9 cellular contexts compared by ENCODE assay signal in the genomic region with DNA sequence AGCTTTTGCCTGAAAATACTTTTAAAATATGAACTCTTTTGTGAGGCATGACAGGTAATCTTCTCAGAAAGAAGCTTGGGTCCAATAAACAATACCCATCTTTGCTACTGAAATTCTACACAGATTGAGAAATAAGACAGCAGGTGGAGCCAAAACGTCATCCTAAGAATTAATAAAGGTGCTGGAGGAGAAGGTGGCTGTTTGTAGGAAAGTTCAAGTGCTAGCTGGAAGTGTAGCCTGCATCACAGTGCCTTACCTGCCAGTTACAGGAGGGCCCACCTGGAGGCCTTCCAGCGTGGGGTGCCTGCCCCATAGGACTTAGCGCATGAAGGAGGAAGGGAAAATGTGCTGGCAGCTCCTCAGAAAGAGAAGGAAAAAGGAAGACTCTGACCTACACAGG.
A peak's percentile ranks its signal among the peaks of the same experiment; 100 is the strongest.
DNase-seq lines count a peak whose midpoint lies in the region; ATAC-seq and TF ChIP-seq lines count a peak whose summit lies in the region.
"Had no signal": no experiment of that assay in that cellular context is flagged by ENCODE, and none has a peak within 500 bp of the region (broad histone marks: within the 10 kb centered on the region; RNA-seq: fewer than 3 reads in every experiment).

No MANE protein-coding gene starts in this region.

- BruUV-seq in IMR-90 (replicated peaks; lab: Mats Ljungman, UMichigan) = no TSS peak

- TF ChIP-seq CTCF in IMR-90 (conservative IDR thresholded peaks at IDR 0.05; ENCODE audit: low read depth, low read length) = 0 out of 2 replicates have a peak, but pooled peaks have one; percentile 11
- TF ChIP-seq CTCF in activated CD8-positive, alpha-beta T cell treated with anti-CD3 and anti-CD28 coated beads for 36 hours (IDR thresholded peaks at IDR 0.05) = peak; percentile 32

- no peak overlapping the region for H3K4me3 Mint-ChIP-seq in activated CD8-positive, alpha-beta T cell treated with anti-CD3 and anti-CD28 coated beads for 36 hours
- H3K4me3 Mint-ChIP-seq in activated CD4-positive, alpha-beta T cell treated with anti-CD3 and anti-CD28 coated beads for 36 hours = no peak overlapping the region

- no peak overlapping the region for H3K27ac ChIP-seq in IMR-90 (ENCODE audit: insufficient read depth, low read length)

- H4K20me1 ChIP-seq in IMR-90 (ENCODE audit: insufficient read depth, low read length) = no peaks in the 10 kb centered on the region; the same call in 1 of the 2 replicates

- no peaks in the 10 kb centered on the region for H3K9me3 Mint-ChIP-seq in activated CD8-positive, alpha-beta T cell treated with anti-CD3 and anti-CD28 coated beads for 36 hours
- no peaks in the 10 kb centered on the region for H3K9me3 Mint-ChIP-seq in activated CD4-positive, alpha-beta T cell treated with anti-CD3 and anti-CD28 coated beads for 36 hours (ENCODE audit: low read depth)

- H3K27ac Mint-ChIP-seq in activated CD8-positive, alpha-beta T cell treated with anti-CD3 and anti-CD28 coated beads for 36 hours = peak overlapping the region; percentile 26
- H3K27ac Mint-ChIP-seq in activated CD4-positive, alpha-beta T cell treated with anti-CD3 and anti-CD28 coated beads for 36 hours = no peak overlapping the region

- no peak overlapping the region for H2BK120ac ChIP-seq in IMR-90 (ENCODE audit: low read depth, low read length)

- no peaks in the 10 kb centered on the region for H3K27me3 ChIP-seq in IMR-90 (ENCODE audit: control insufficient read depth, insufficient read depth, low read length)

- no peak overlapping the region for H4K5ac ChIP-seq in IMR-90 (ENCODE audit: low read depth, low read length)

- no peak overlapping the region for H3K56ac ChIP-seq in IMR-90 (ENCODE audit: extremely low read depth, insufficient read depth, low read length)

- H2AK5ac ChIP-seq in IMR-90 (ENCODE audit: low read depth, low read length) = no peak overlapping the region

- H3K4me1 Mint-ChIP-seq in activated CD8-positive, alpha-beta T cell treated with anti-CD3 and anti-CD28 coated beads for 36 hours (ENCODE audit: low read depth) = peaks cover 5% of the 10 kb centered on the region
- H3K4me1 Mint-ChIP-seq in activated CD4-positive, alpha-beta T cell treated with anti-CD3 and anti-CD28 coated beads for 36 hours = no peaks in the 10 kb centered on the region

- no peak overlapping the region for H3K9ac ChIP-seq in IMR-90 (ENCODE audit: low read depth, low read length)

- H3K36me3 ChIP-seq in IMR-90 (ENCODE audit: control insufficient read depth, insufficient read depth, low read length) = peaks cover 36% of the 10 kb centered on the region

- H3K4me1 ChIP-seq in IMR-90 (ENCODE audit: control insufficient read depth, insufficient read depth, low read length) = peaks cover under 1% of the 10 kb centered on the region

- H3K23ac ChIP-seq in IMR-90 (ENCODE audit: low read depth, low read length) = no peak overlapping the region

- dilution Hi-C loops in IMR-90 (cut with HindIII; ENCODE audit: low sequenced_read_pairs, unreplicated experiment) = no loop called here

- no peak overlapping the region for H4K8ac ChIP-seq in IMR-90 (ENCODE audit: low read depth in 2 of 2, low read length in 2 of 2)

- intact Hi-C loops in IMR-90 (cut with micrococcal nuclease) = no loop called here
- intact Hi-C loops in activated CD8-positive, alpha-beta T cell treated with anti-CD3 and anti-CD28 coated beads for 36 hours (cut with micrococcal nuclease) = no loop called here
- intact Hi-C loops in activated CD4-positive, alpha-beta T cell treated with anti-CD3 and anti-CD28 coated beads for 36 hours (cut with DNase I, micrococcal nuclease) = loop anchor here in 1 of 2 experiments (5.0 kb wide), 1 partner anchor 476 kb away; no protein-coding TSS in a partner anchor

- H2BK20ac ChIP-seq in IMR-90 (ENCODE audit: low read depth, low read length) = no peak overlapping the region

- peaks cover 32% of the 10 kb centered on the region for H3K36me3 Mint-ChIP-seq in activated CD8-positive, alpha-beta T cell treated with anti-CD3 and anti-CD28 coated beads for 36 hours (ENCODE audit: low read depth)
- H3K36me3 Mint-ChIP-seq in activated CD4-positive, alpha-beta T cell treated with anti-CD3 and anti-CD28 coated beads for 36 hours (ENCODE audit: low read depth) = peaks cover 43% of the 10 kb centered on the region

- no peak overlapping the region for H3K18ac ChIP-seq in IMR-90 (ENCODE audit: low read depth, low read length)

- no peak for TF ChIP-seq POLR2A in IMR-90 (IDR thresholded peaks at IDR 0.05; ENCODE audit: low read depth, low read length)

- H3K27me3 Mint-ChIP-seq in activated CD8-positive, alpha-beta T cell treated with anti-CD3 and anti-CD28 coated beads for 36 hours = no peaks in the 10 kb centered on the region
- no peaks in the 10 kb centered on the region for H3K27me3 Mint-ChIP-seq in activated CD4-positive, alpha-beta T cell treated with anti-CD3 and anti-CD28 coated beads for 36 hours

- in situ Hi-C loops in IMR-90 (cut with MboI; ENCODE audit: low sequenced_read_pairs) = no loop called here

- H3K9me3 ChIP-seq in IMR-90 (ENCODE audit: control insufficient read depth, insufficient read depth, low read length) = no peaks in the 10 kb centered on the region

- H2BK5ac ChIP-seq in IMR-90 (ENCODE audit: low read depth, low read length, poor library complexity, severe bottlenecking) = no peak overlapping the region

- H2AFZ ChIP-seq in IMR-90 (replicated peaks; ENCODE audit: low read length, poor library complexity) = no peak overlapping the region

- no peak overlapping the region for H3K14ac ChIP-seq in IMR-90 (replicated peaks; ENCODE audit: low read depth, low read length)

- DNase-seq in DMS 273 (lab: John Stamatoyannopoulos, UW; ENCODE audit: unreplicated experiment) = peak; percentile 38
- no peak for DNase-seq in DMS 273 treated with DMSO at 0.1 percent for 48 hours (lab: John Stamatoyannopoulos, UW)
- DNase-seq in IMR-90 = no peak
- DNase-seq in activated CD8-positive, alpha-beta T cell treated with anti-CD3 and anti-CD28 coated beads for 36 hours = no peak
- peak; percentile 57 for DNase-seq in kidney tubule cell (ENCODE audit: low spot score)
- DNase-seq in activated CD4-positive, alpha-beta T cell treated with anti-CD3 and anti-CD28 coated beads for 36 hours = no peak
- DNase-seq in hepatic stellate cell (ENCODE audit: low spot score) = no peak
- DNase-seq: activated T-cell treated with anti-CD3 and anti-CD28 coated beads, Interleukin-2, amount 50 U/mL, for 48 hours had no signal

- no peak overlapping the region for H3K4ac ChIP-seq in IMR-90 (ENCODE audit: low read depth, low read length)

- CTCF ChIA-PET in IMR-90 (lab: Yijun Ruan, JAX) = interaction anchor here (0.7 kb wide), 1 partner anchor 40 kb away, joined by 3 read pairs; no protein-coding TSS in a partner anchor
- CTCF ChIA-PET in activated CD8-positive, alpha-beta T cell treated with anti-CD3 and anti-CD28 coated beads for 36 hours (lab: Charles Lee) = interaction anchor here (0.7 to 1.5 kb wide), 7 partner anchors 9 to 477 kb away, joined by 3 to 6 read pairs (median 3); no protein-coding TSS in a partner anchor
- CTCF ChIA-PET in activated CD4-positive, alpha-beta T cell treated with anti-CD3 and anti-CD28 coated beads for 36 hours (lab: Charles Lee) = interaction anchor here (0.6 to 1.6 kb wide), 6 partner anchors 10 to 397 kb away, joined by 3 to 5 read pairs (median 3); no protein-coding TSS in a partner anchor

- no peak overlapping the region for H3K4me2 ChIP-seq in IMR-90 (ENCODE audit: low read depth, low read length)

- H2BK15ac ChIP-seq in IMR-90 (ENCODE audit: low read depth, low read length) = no peak overlapping the region

- no peaks in the 10 kb centered on the region; the same call in 1 of the 2 replicates for H3K9me1 ChIP-seq in IMR-90 (ENCODE audit: insufficient read depth, low read length)

- WGBS in IMR-90 (ENCODE audit: extremely low coverage in 2 of 2, insufficient read length in 1 of 2), 2 experiments = 50% methylated on average over 1 of the region's 3 CpGs; no CpG with 5 or more reads in 1 of the 2 experiments

- TF ChIP-seq RAD21 in IMR-90 (IDR thresholded peaks at IDR 0.05; ENCODE audit: low read length) = no peak

- H3K79me1 ChIP-seq in IMR-90 (ENCODE audit: low read depth in 1 of 2, low read length in 2 of 2) = peaks cover 10 to 13% of the 10 kb centered on the region in 2 experiments

- peak overlapping the region; percentile 15 for H2AK9ac ChIP-seq in IMR-90 (replicated peaks; ENCODE audit: low read depth, low read length, poor library complexity)

- H3K4me3 ChIP-seq in IMR-90 (ENCODE audit: insufficient read depth, low read depth, low read length) = no peak overlapping the region

- H4K91ac ChIP-seq in IMR-90 (ENCODE audit: insufficient read depth, low read depth, low read length) = no peak overlapping the region

- POLR2A ChIA-PET in IMR-90 (lab: Charles Lee; ENCODE audit: unreplicated experiment) = no interaction called here
- POLR2A ChIA-PET in activated CD8-positive, alpha-beta T cell treated with anti-CD3 and anti-CD28 coated beads for 36 hours (lab: Charles Lee) = no interaction called here
- POLR2A ChIA-PET in activated CD4-positive, alpha-beta T cell treated with anti-CD3 and anti-CD28 coated beads for 36 hours (lab: Charles Lee) = no interaction called here

- ATAC-seq in IMR-90 (ENCODE audit: low read depth) (no peak), GM21737 (IDR thresholded peaks at IDR 0.05; ENCODE audit: unreplicated experiment) (no peak)
- ATAC-seq in activated CD8-positive, alpha-beta T cell treated with anti-CD3 and anti-CD28 coated beads for 36 hours = peak; percentile 13
- ATAC-seq in activated CD4-positive, alpha-beta T cell treated with anti-CD3 and anti-CD28 coated beads for 36 hours = no peak

TF ChIP-seq in IMR-90, 13 proteins besides CTCF, POLR2A, EP300 and RAD21 (continues in another document):
- TF ChIP-seq BHLHE40 (IDR thresholded peaks at IDR 0.05; ENCODE audit: low read depth, low read length) (no peak), FOS (IDR thresholded peaks at IDR 0.05; ENCODE audit: low read depth, low read length) (no peak), MAFK (IDR thresholded peaks at IDR 0.05; ENCODE audit: low read depth, low read length) (no peak), RFX5 (IDR thresholded peaks at IDR 0.05; ENCODE audit: low read depth, low read length) (no peak)
- TF ChIP-seq, protein P1, sequence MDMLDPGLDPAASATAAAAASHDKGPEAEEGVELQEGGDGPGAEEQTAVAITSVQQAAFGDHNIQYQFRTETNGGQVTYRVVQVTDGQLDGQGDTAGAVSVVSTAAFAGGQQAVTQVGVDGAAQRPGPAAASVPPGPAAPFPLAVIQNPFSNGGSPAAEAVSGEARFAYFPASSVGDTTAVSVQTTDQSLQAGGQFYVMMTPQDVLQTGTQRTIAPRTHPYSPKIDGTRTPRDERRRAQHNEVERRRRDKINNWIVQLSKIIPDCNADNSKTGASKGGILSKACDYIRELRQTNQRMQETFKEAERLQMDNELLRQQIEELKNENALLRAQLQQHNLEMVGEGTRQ (IDR thresholded peaks at IDR 0.05; ENCODE audit: low read depth, low read length) = no peak

Comparison
In these comparisons a context has a peak if more than half of its experiments do, and no peak if none do; other contexts are left out.
1. DNase-seq: peak in DMS 273 (single experiment) and kidney tubule cell (single experiment); none in DMS 273 treated with DMSO at 0.1 percent for 48 hours (single experiment), IMR-90 (single experiment), activated CD8-positive, alpha-beta T cell treated with anti-CD3 and anti-CD28 coated beads for 36 hours (single experiment), activated CD4-positive, alpha-beta T cell treated with anti-CD3 and anti-CD28 coated beads for 36 hours (single experiment) and hepatic stellate cell (single experiment).